ENCODE assay signal across 1 cellular context in the genomic region with DNA sequence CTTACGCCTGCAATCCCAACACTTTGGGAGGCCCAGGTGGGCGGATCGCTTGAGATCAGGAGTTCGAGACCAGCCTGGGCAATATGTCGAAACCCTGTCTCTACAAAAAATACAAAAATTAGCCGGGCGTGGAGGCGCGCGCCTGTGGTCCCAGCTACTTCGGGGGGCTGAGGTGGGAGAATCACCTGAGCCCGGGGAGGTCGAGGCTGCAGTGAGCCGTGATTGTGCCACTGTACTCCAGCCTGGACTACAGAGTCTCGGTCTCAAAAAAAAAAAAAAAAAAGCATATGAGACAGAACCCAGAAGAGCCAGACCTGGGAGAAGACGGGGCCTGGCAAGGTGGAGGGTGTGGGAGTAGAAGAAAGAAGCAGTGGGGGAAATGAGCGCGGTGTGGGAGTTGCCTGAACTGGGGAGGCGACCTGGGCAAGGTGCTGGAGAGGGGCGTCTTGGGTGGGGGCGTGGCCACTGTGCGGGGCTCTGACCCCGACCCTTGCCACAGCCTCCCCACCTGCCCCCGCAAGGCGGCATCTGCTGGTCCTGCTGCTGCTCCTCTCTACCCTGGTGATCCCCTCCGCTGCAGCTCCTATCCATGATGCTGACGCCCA.
TF ChIP-seq lines count a peak whose summit lies in the region.

No MANE protein-coding gene starts in this region.

TF ChIP-seq in IMR-90, 13 proteins besides CTCF, POLR2A, EP300 and RAD21:
- TF ChIP-seq CHD1 (IDR thresholded peaks at IDR 0.05; ENCODE audit: low read depth, low read length) = no peak
- TF ChIP-seq MXI1 (IDR thresholded peaks at IDR 0.05; ENCODE audit: borderline replicate concordance, low read depth, low read length) = no peak
- no peak for TF ChIP-seq RFX5 (IDR thresholded peaks at IDR 0.05; ENCODE audit: low read depth, low read length)
- TF ChIP-seq, protein P1, sequence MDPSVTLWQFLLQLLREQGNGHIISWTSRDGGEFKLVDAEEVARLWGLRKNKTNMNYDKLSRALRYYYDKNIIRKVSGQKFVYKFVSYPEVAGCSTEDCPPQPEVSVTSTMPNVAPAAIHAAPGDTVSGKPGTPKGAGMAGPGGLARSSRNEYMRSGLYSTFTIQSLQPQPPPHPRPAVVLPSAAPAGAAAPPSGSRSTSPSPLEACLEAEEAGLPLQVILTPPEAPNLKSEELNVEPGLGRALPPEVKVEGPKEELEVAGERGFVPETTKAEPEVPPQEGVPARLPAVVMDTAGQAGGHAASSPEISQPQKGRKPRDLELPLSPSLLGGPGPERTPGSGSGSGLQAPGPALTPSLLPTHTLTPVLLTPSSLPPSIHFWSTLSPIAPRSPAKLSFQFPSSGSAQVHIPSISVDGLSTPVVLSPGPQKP (IDR thresholded peaks at IDR 0.05; ENCODE audit: borderline replicate concordance, low read depth, low read length) = no peak
- TF ChIP-seq FOS (IDR thresholded peaks at IDR 0.05; ENCODE audit: low read depth, low read length) = no peak
- TF ChIP-seq BHLHE40 (IDR thresholded peaks at IDR 0.05; ENCODE audit: low read depth, low read length) = no peak
- no peak for TF ChIP-seq SMC3 (IDR thresholded peaks at IDR 0.05; ENCODE audit: low read depth, low read length)
- no peak for TF ChIP-seq MAZ (IDR thresholded peaks at IDR 0.05; ENCODE audit: borderline replicate concordance, low read depth, low read length)
TF ChIP-seq in IMR-90: peak in this region for 0.
